In the genomic region with DNA sequence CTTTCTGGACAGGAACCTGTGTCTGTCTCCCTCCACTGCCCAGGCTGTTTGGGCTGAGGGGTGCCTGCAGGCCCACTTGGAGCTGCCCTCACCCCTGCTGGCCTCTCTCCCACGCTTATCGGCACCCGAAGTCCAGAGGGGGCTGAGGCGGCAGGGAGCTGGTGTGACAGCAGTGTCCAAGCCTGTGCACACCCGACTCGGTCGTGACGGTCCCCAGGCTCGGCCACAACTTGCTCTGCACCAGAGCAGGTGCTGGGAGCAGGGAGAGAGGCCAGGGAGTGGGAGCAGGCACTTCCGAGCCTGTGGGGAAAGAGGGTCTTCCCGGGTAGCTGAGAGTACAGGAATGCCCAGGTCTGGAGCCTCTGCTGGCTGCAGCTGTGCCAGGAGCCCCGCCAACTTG, we compare ENCODE assay signal across 8 cellular contexts.
"Had no signal": no experiment of that assay in that cellular context is flagged by ENCODE, and none has a peak within 500 bp of the region (broad histone marks: within the 10 kb centered on the region; RNA-seq: fewer than 3 reads in every experiment).

No MANE protein-coding gene starts in this region.

- FAIRE-seq: G401.6, GM12878, GM12891, GM12892, GM18507, GM19239 had no signal

- DNase-seq: GDM1, GF-D8 had no signal

- H3K4me3 ChIP-seq: GM12878 had no signal

- ATAC-seq: GM12878 had no signal
